11 cellular contexts compared by ENCODE assay signal in genomic region chr3:114307222-114307840, GRCh38. TPM values are rescaled to one million over a fixed set of nuclear protein-coding genes. Genes with fewer than 3 reads are reported as not detected.
A peak's percentile ranks its signal among the peaks of the same experiment; 100 is the strongest.
DNase-seq lines count a peak whose midpoint lies in the region; ATAC-seq lines count a peak whose summit lies in the region.
"Had no signal": no experiment of that assay in that cellular context is flagged by ENCODE, and none has a peak within 500 bp of the region (broad histone marks: within the 10 kb centered on the region; RNA-seq: fewer than 3 reads in every experiment).

No MANE protein-coding gene starts in this region.

- intact Hi-C loops in activated naive CD4-positive, alpha-beta T cell treated with anti-CD3 and anti-CD28 coated beads for 36 hours (cut with micrococcal nuclease): no loop called here

- peak; percentile 67 for ATAC-seq in HG02798 (IDR thresholded peaks at IDR 0.05; ENCODE audit: poor library complexity, unreplicated experiment)
- ATAC-seq in activated CD4-positive, CD25-positive, alpha-beta regulatory T cell treated with anti-CD3 and anti-CD28 coated beads, Interleukin-2, amount 50 U/mL, for 24 hours: peak; percentile 44 to 48
- peak; percentile 63 for ATAC-seq in stimulated activated effector memory CD8-positive, alpha-beta T cell treated with anti-CD3 and anti-CD28 coated beads, Interleukin-12 subunit alpha, Interleukin-12 subunit beta, amount 100 ng/mL, for 72 hours

- H3K9me3 Mint-ChIP-seq in activated naive CD4-positive, alpha-beta T cell treated with anti-CD3 and anti-CD28 coated beads for 36 hours: no peaks in the 10 kb centered on the region
- no peaks in the 10 kb centered on the region for H3K9me3 Mint-ChIP-seq in stimulated activated effector memory CD8-positive, alpha-beta T cell treated with anti-CD3 and anti-CD28 coated beads, Interleukin-12 subunit alpha, Interleukin-12 subunit beta, amount 100 ng/mL, for 72 hours
- H3K9me3 Mint-ChIP-seq: brain had no signal

- H3K27ac Mint-ChIP-seq in activated naive CD4-positive, alpha-beta T cell treated with anti-CD3 and anti-CD28 coated beads for 36 hours: peak overlapping the region; percentile 89
- H3K27ac Mint-ChIP-seq in stimulated activated effector memory CD8-positive, alpha-beta T cell treated with anti-CD3 and anti-CD28 coated beads, Interleukin-12 subunit alpha, Interleukin-12 subunit beta, amount 100 ng/mL, for 72 hours: peak overlapping the region; percentile 93
- H3K27ac Mint-ChIP-seq: brain had no signal

- peak; percentile 38 for DNase-seq in activated naive CD4-positive, alpha-beta T cell treated with anti-CD3 and anti-CD28 coated beads for 36 hours
- no peak for DNase-seq in activated naive CD4-positive, alpha-beta T cell treated with anti-CD3 and anti-CD28 coated beads, Interleukin-2, amount 50 U/mL, for 16 hours
- peak in 1 of 2 donors; percentile 75 for DNase-seq in stimulated activated effector memory CD8-positive, alpha-beta T cell treated with anti-CD3 and anti-CD28 coated beads, Interleukin-12 subunit alpha, Interleukin-12 subunit beta, amount 100 ng/mL, for 72 hours (ENCODE audit: low spot score in 2 of 2)
- DNase-seq in SIG-M5 treated with dmso at 0.1 percent for 504 hours (lab: John Stamatoyannopoulos, UW; ENCODE audit: unreplicated experiment): no peak
- DNase-seq in GOT3 (lab: John Stamatoyannopoulos, UW): no peak
- no peak for DNase-seq in NCI-H1105 treated with DMSO at 0.1 percent for 48 hours (lab: John Stamatoyannopoulos, UW)
- DNase-seq: lower lobe of right lung, MV-4-11 had no signal

- peaks cover 2% of the 10 kb centered on the region for H3K36me3 Mint-ChIP-seq in activated naive CD4-positive, alpha-beta T cell treated with anti-CD3 and anti-CD28 coated beads for 36 hours (ENCODE audit: low read depth)
- peaks cover 67% of the 10 kb centered on the region for H3K36me3 Mint-ChIP-seq in stimulated activated effector memory CD8-positive, alpha-beta T cell treated with anti-CD3 and anti-CD28 coated beads, Interleukin-12 subunit alpha, Interleukin-12 subunit beta, amount 100 ng/mL, for 72 hours
- H3K36me3 Mint-ChIP-seq: brain had no signal

- H3K27me3 Mint-ChIP-seq in activated naive CD4-positive, alpha-beta T cell treated with anti-CD3 and anti-CD28 coated beads for 36 hours (ENCODE audit: low read depth): no peaks in the 10 kb centered on the region

- peaks cover 34% of the 10 kb centered on the region for H3K4me1 Mint-ChIP-seq in activated naive CD4-positive, alpha-beta T cell treated with anti-CD3 and anti-CD28 coated beads for 36 hours (ENCODE audit: low read depth)
- H3K4me1 Mint-ChIP-seq in stimulated activated effector memory CD8-positive, alpha-beta T cell treated with anti-CD3 and anti-CD28 coated beads, Interleukin-12 subunit alpha, Interleukin-12 subunit beta, amount 100 ng/mL, for 72 hours: peaks cover 60% of the 10 kb centered on the region
- H3K4me1 Mint-ChIP-seq: brain had no signal

- CTCF ChIA-PET in activated naive CD4-positive, alpha-beta T cell treated with anti-CD3 and anti-CD28 coated beads for 36 hours (lab: Charles Lee): interaction anchor here (1.0 to 1.7 kb wide), 3 partner anchors 15 to 77 kb away, joined by 3 to 5 read pairs (median 3); no protein-coding TSS in a partner anchor

- peak overlapping the region; percentile 47 for H3K4me3 Mint-ChIP-seq in activated naive CD4-positive, alpha-beta T cell treated with anti-CD3 and anti-CD28 coated beads for 36 hours
- peak overlapping the region; percentile 59 for H3K4me3 Mint-ChIP-seq in stimulated activated effector memory CD8-positive, alpha-beta T cell treated with anti-CD3 and anti-CD28 coated beads, Interleukin-12 subunit alpha, Interleukin-12 subunit beta, amount 100 ng/mL, for 72 hours
- H3K4me3 Mint-ChIP-seq: brain had no signal

RNA-seq across cellular contexts. Expression of gene TIGIT, which starts 13.5 kb away (rescaled TPM):
- total RNA-seq in activated naive CD4-positive, alpha-beta T cell treated with anti-CD3 and anti-CD28 coated beads for 36 hours: 1 to 10 TPM; 7.3 to 8.8 TPM
